25 cellular contexts compared by ENCODE assay signal in the genomic region with DNA sequence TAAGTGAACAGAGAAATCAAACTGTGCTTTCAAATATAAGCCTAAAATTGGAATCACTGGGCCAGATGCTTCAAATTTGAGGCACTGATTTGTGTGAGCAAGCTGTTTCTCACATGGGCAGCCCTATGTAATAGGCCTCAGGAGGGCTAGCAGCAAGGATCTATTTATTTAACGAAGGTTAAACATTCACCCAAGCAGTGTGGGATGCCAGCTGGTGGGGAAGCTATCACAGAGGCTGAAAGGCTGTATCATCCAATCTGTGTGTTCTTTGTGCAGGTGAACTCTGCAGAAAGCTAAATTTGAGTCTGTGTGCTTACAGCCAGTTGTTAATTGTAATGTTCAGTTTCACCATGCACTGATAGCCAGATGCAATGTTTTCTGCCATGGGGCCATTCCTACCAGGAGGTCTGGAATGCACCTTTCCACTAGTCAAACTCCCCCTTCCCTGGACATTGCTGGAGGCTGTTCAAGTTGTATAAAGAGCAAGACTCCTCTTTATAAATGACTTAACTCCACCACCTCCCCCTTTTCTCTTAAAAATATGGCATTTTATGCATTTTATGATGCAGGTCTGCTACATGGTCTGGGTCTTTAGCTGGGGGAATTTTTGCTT.
DNase-seq lines count a peak whose midpoint lies in the region; ATAC-seq, FAIRE-seq and TF ChIP-seq lines count a peak whose summit lies in the region.
"Had no signal": no experiment of that assay in that cellular context is flagged by ENCODE, and none has a peak within 500 bp of the region (broad histone marks: within the 10 kb centered on the region; RNA-seq: fewer than 3 reads in every experiment).

No MANE protein-coding gene starts in this region.

- no peaks in the 10 kb centered on the region for H3K9me3 ChIP-seq in transverse colon
- H3K9me3 ChIP-seq in upper lobe of right lung = no peaks in the 10 kb centered on the region
- H3K9me3 ChIP-seq: heart right ventricle, lower lobe of right lung, neutrophil had no signal

- H3K27me3 ChIP-seq in transverse colon (no peaks in the 10 kb centered on the region), upper lobe of right lung (no peaks in the 10 kb centered on the region)
- H3K27me3 ChIP-seq: neutrophil had no signal

- TF ChIP-seq CTCF in transverse colon (IDR thresholded peaks at IDR 0.05) = no peak
- TF ChIP-seq CTCF in upper lobe of right lung (IDR thresholded peaks at IDR 0.05) = no peak

- WGBS in transverse colon (ENCODE audit: low coverage in 1 of 2), 2 donors = 21% methylated on average over 1 of the region's 1 CpG; no CpG with 5 or more reads in 1 of the 2 donors

- no peak for ATAC-seq in upper lobe of right lung
- ATAC-seq in HG03565 (IDR thresholded peaks at IDR 0.05; ENCODE audit: unreplicated experiment) = no peak
- ATAC-seq: activated CD8-positive, alpha-beta T cell treated with anti-CD3 and anti-CD28 coated beads, Interleukin-2, amount 10 ng/mL, durations not matched to agents 7 days and 5 days; heart right ventricle; K562; lower lobe of right lung; SK-N-SH treated with all-trans-retinoic acid at 6 μM for 48 hours had no signal

- no peak for TF ChIP-seq EP300 in transverse colon (IDR thresholded peaks at IDR 0.05; ENCODE audit: low read depth)

- H3K4me3 ChIP-seq in transverse colon = no peak overlapping the region
- H3K4me3 ChIP-seq in upper lobe of right lung = no peak overlapping the region
- H3K4me3 ChIP-seq: cardiac muscle cell, heart right ventricle, K562, lower lobe of right lung had no signal

- DNase-seq in NCI-H1417 (lab: John Stamatoyannopoulos, UW) (peak in 2 of 3 experiments; percentile 21 to 62), NCI-H1417 treated with DMSO at 0.1 percent for 48 hours (lab: John Stamatoyannopoulos, UW) (no peak), NCI-H345 treated with DMSO at 0.1 percent for 48 hours (lab: John Stamatoyannopoulos, UW; ENCODE audit: unreplicated experiment) (peak; percentile 15), transverse colon (peak; percentile 27), upper lobe of right lung (no peak), HK-2 (ENCODE audit: unreplicated experiment) (no peak)
- DNase-seq: 8988T; activated CD4-positive, CD25-positive, alpha-beta regulatory T cell; activated CD8-positive, alpha-beta T cell treated with anti-CD3 and anti-CD28 coated beads, Interleukin-2, amount 10 ng/mL, durations not matched to agents 7 days and 5 days; activated naive CD4-positive, alpha-beta T cell; activated T-cell treated with anti-CD3 and anti-CD28 coated beads, Interleukin-2, amount 50 U/mL, for 24 hours; amniotic stem cell; heart right ventricle; lower lobe of right lung; MV-4-11; RPMI8226; stimulated activated CD4-positive, alpha-beta T cell treated with anti-CD3 and anti-CD28 coated beads, Interleukin-4, amount 100 ng/mL, for 24 hours; T-helper 9 cell had no signal

- TF ChIP-seq POLR2A in transverse colon (IDR thresholded peaks at IDR 0.05) = no peak

- H3K4me1 ChIP-seq in transverse colon (peaks cover 0 to 14% (median 2%) of the 10 kb centered on the region in 4 donors), upper lobe of right lung (no peaks in the 10 kb centered on the region)
- H3K4me1 ChIP-seq: heart right ventricle, lower lobe of right lung had no signal

- peak; percentile 100 for FAIRE-seq in islet of Langerhans (lab: Jason Lieb, UNC)
- FAIRE-seq: H1, K562 had no signal

- H3K36me3 ChIP-seq in transverse colon (no peaks in the 10 kb centered on the region), upper lobe of right lung (no peaks in the 10 kb centered on the region)
- H3K36me3 ChIP-seq: cardiac muscle cell, heart right ventricle, lower lobe of right lung, neutrophil had no signal

- H3K27ac ChIP-seq in transverse colon (no peak overlapping the region), upper lobe of right lung (no peak overlapping the region)
- H3K27ac ChIP-seq: cardiac muscle cell, heart right ventricle, lower lobe of right lung, neutrophil had no signal

- intact Hi-C loops in transverse colon (cut with DNase I; ENCODE audit: low total_unique reads) (loop anchor here (10.0 kb wide), 1 partner anchor 1217 kb away; no protein-coding TSS in a partner anchor), upper lobe of right lung (cut with DNase I) (no loop called here)

- in situ Hi-C loops in transverse colon (cut with MboI; ENCODE audit: low pct_ligation_motif_present in 1 of 4, low pct_unique_long_range_greater_than_20kb in 1 of 4, low sequenced_read_pairs in 3 of 4) = loop anchor here (5.0 to 25.0 kb wide), 6 partner anchors 273 to 1230 kb away; a partner anchor contains a TSS

Comparison
In these comparisons a context has a peak if more than half of its experiments do, and no peak if none do; other contexts are left out.
1. DNase-seq: peak in NCI-H1417 (2 of 3), NCI-H345 treated with DMSO at 0.1 percent for 48 hours (single experiment) and transverse colon (single experiment); none in NCI-H1417 treated with DMSO at 0.1 percent for 48 hours (single experiment), upper lobe of right lung (single experiment) and HK-2 (single experiment).